In genomic region chr15:44663410-44664272, GRCh38 we compare ENCODE assay signal across 1 cellular context.
A peak's percentile ranks its signal among the peaks of the same experiment; 100 is the strongest.
TF ChIP-seq lines count a peak whose summit lies in the region.

A gene with protein sequence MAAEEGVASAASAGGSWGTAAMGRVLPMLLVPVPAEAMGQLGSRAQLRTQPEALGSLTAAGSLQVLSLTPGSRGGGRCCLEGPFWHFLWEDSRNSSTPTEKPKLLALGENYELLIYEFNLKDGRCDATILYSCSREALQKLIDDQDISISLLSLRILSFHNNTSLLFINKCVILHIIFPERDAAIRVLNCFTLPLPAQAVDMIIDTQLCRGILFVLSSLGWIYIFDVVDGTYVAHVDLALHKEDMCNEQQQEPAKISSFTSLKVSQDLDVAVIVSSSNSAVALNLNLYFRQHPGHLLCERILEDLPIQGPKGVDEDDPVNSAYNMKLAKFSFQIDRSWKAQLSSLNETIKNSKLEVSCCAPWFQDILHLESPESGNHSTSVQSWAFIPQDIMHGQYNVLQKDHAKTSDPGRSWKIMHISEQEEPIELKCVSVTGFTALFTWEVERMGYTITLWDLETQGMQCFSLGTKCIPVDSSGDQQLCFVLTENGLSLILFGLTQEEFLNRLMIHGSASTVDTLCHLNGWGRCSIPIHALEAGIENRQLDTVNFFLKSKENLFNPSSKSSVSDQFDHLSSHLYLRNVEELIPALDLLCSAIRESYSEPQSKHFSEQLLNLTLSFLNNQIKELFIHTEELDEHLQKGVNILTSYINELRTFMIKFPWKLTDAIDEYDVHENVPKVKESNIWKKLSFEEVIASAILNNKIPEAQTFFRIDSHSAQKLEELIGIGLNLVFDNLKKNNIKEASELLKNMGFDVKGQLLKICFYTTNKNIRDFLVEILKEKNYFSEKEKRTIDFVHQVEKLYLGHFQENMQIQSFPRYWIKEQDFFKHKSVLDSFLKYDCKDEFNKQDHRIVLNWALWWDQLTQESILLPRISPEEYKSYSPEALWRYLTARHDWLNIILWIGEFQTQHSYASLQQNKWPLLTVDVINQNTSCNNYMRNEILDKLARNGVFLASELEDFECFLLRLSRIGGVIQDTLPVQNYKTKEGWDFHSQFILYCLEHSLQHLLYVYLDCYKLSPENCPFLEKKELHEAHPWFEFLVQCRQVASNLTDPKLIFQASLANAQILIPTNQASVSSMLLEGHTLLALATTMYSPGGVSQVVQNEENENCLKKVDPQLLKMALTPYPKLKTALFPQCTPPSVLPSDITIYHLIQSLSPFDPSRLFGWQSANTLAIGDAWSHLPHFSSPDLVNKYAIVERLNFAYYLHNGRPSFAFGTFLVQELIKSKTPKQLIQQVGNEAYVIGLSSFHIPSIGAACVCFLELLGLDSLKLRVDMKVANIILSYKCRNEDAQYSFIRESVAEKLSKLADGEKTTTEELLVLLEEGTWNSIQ (N-terminal part only) (minus strand): TSS chr15:44663662. CDS start chr15:44663647, 15 bp downstream.

TF ChIP-seq in HEK293, 187 proteins besides CTCF, POLR2A, EP300 and RAD21 (continued from another document and continues in another):
- TF ChIP-seq ZNF692 (tag by site-specific recombination; IDR thresholded peaks at IDR 0.05) (0 out of 2 replicates have a peak, but pooled peaks have one; percentile 55), ZBTB48 (tag by site-specific recombination; IDR thresholded peaks at IDR 0.05) (peak; percentile 33; the same call in 1 of the 2 replicates), ZNF19 (tag by site-specific recombination; IDR thresholded peaks at IDR 0.05; ENCODE audit: low read depth) (no peak), YY2 (tag by site-specific recombination; IDR thresholded peaks at IDR 0.05) (peak; percentile 74), ZNF600 (tag by site-specific recombination; IDR thresholded peaks at IDR 0.05) (peak; percentile 92), ZNF544 (tag by site-specific recombination; IDR thresholded peaks at IDR 0.05) (no peak), SP7 (tag by site-specific recombination; IDR thresholded peaks at IDR 0.05) (peak; percentile 54), ZNF146 (tag by site-specific recombination; IDR thresholded peaks at IDR 0.05) (0 out of 2 replicates have a peak, but pooled peaks have one; percentile 15), ZBTB1 (tag by site-specific recombination; IDR thresholded peaks at IDR 0.05) (no peak), ZNF324 (tag by site-specific recombination; IDR thresholded peaks at IDR 0.05) (peak; percentile 17; the same call in 1 of the 2 replicates), ZBTB17 (tag by site-specific recombination; IDR thresholded peaks at IDR 0.05) (peak; percentile 72; the same call in 1 of the 2 replicates), ZNF2 (tag by site-specific recombination; IDR thresholded peaks at IDR 0.05) (0 out of 2 replicates have a peak, but pooled peaks have one; percentile 32), BCL11A (tag by site-specific recombination; IDR thresholded peaks at IDR 0.05; ENCODE audit: low read depth) (peak; percentile 94; the same call in 1 of the 2 replicates), ZNF654 (tag by site-specific recombination; IDR thresholded peaks at IDR 0.05; ENCODE audit: low read depth) (peak; percentile 76), ZNF423 (tag by site-specific recombination; IDR thresholded peaks at IDR 0.05) (no peak; the same call in 1 of the 2 replicates), ZNF140 (tag by site-specific recombination; IDR thresholded peaks at IDR 0.05) (no peak), PATZ1 (tag by site-specific recombination; IDR thresholded peaks at IDR 0.05) (peak; percentile 61), ZNF585B (tag by site-specific recombination; IDR thresholded peaks at IDR 0.05) (no peak), ZNF561 (tag by site-specific recombination; IDR thresholded peaks at IDR 0.05; ENCODE audit: borderline replicate concordance) (peak; percentile 29; the same call in 1 of the 2 replicates), ZNF660 (tag by site-specific recombination; IDR thresholded peaks at IDR 0.05) (0 out of 2 replicates have a peak, but pooled peaks have one; percentile 37), ZNF354C (tag by site-specific recombination; IDR thresholded peaks at IDR 0.05; ENCODE audit: borderline replicate concordance, low read depth) (no peak), ZBTB8A (tag by site-specific recombination; IDR thresholded peaks at IDR 0.05) (peak; percentile 19; the same call in 1 of the 2 replicates)
- TF ChIP-seq, protein P1, sequence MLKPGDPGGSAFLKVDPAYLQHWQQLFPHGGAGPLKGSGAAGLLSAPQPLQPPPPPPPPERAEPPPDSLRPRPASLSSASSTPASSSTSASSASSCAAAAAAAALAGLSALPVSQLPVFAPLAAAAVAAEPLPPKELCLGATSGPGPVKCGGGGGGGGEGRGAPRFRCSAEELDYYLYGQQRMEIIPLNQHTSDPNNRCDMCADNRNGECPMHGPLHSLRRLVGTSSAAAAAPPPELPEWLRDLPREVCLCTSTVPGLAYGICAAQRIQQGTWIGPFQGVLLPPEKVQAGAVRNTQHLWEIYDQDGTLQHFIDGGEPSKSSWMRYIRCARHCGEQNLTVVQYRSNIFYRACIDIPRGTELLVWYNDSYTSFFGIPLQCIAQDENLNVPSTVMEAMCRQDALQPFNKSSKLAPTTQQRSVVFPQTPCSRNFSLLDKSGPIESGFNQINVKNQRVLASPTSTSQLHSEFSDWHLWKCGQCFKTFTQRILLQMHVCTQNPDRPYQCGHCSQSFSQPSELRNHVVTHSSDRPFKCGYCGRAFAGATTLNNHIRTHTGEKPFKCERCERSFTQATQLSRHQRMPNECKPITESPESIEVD (tag by site-specific recombination; IDR thresholded peaks at IDR 0.05): no peak
- TF ChIP-seq, protein P2, sequence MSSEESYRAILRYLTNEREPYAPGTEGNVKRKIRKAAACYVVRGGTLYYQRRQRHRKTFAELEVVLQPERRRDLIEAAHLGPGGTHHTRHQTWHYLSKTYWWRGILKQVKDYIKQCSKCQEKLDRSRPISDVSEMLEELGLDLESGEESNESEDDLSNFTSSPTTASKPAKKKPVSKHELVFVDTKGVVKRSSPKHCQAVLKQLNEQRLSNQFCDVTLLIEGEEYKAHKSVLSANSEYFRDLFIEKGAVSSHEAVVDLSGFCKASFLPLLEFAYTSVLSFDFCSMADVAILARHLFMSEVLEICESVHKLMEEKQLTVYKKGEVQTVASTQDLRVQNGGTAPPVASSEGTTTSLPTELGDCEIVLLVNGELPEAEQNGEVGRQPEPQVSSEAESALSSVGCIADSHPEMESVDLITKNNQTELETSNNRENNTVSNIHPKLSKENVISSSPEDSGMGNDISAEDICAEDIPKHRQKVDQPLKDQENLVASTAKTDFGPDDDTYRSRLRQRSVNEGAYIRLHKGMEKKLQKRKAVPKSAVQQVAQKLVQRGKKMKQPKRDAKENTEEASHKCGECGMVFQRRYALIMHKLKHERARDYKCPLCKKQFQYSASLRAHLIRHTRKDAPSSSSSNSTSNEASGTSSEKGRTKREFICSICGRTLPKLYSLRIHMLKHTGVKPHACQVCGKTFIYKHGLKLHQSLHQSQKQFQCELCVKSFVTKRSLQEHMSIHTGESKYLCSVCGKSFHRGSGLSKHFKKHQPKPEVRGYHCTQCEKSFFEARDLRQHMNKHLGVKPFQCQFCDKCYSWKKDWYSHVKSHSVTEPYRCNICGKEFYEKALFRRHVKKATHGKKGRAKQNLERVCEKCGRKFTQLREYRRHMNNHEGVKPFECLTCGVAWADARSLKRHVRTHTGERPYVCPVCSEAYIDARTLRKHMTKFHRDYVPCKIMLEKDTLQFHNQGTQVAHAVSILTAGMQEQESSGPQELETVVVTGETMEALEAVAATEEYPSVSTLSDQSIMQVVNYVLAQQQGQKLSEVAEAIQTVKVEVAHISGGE (tag by site-specific recombination; conservative IDR thresholded peaks at IDR 0.05; ENCODE audit: low read depth): peak; percentile 96
- TF ChIP-seq, protein P3, sequence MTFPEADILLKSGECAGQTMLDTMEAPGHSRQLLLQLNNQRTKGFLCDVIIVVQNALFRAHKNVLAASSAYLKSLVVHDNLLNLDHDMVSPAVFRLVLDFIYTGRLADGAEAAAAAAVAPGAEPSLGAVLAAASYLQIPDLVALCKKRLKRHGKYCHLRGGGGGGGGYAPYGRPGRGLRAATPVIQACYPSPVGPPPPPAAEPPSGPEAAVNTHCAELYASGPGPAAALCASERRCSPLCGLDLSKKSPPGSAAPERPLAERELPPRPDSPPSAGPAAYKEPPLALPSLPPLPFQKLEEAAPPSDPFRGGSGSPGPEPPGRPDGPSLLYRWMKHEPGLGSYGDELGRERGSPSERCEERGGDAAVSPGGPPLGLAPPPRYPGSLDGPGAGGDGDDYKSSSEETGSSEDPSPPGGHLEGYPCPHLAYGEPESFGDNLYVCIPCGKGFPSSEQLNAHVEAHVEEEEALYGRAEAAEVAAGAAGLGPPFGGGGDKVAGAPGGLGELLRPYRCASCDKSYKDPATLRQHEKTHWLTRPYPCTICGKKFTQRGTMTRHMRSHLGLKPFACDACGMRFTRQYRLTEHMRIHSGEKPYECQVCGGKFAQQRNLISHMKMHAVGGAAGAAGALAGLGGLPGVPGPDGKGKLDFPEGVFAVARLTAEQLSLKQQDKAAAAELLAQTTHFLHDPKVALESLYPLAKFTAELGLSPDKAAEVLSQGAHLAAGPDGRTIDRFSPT (tag by site-specific recombination; IDR thresholded peaks at IDR 0.05): 0 out of 2 replicates have a peak, but pooled peaks have one; percentile 31
- TF ChIP-seq, protein P4, sequence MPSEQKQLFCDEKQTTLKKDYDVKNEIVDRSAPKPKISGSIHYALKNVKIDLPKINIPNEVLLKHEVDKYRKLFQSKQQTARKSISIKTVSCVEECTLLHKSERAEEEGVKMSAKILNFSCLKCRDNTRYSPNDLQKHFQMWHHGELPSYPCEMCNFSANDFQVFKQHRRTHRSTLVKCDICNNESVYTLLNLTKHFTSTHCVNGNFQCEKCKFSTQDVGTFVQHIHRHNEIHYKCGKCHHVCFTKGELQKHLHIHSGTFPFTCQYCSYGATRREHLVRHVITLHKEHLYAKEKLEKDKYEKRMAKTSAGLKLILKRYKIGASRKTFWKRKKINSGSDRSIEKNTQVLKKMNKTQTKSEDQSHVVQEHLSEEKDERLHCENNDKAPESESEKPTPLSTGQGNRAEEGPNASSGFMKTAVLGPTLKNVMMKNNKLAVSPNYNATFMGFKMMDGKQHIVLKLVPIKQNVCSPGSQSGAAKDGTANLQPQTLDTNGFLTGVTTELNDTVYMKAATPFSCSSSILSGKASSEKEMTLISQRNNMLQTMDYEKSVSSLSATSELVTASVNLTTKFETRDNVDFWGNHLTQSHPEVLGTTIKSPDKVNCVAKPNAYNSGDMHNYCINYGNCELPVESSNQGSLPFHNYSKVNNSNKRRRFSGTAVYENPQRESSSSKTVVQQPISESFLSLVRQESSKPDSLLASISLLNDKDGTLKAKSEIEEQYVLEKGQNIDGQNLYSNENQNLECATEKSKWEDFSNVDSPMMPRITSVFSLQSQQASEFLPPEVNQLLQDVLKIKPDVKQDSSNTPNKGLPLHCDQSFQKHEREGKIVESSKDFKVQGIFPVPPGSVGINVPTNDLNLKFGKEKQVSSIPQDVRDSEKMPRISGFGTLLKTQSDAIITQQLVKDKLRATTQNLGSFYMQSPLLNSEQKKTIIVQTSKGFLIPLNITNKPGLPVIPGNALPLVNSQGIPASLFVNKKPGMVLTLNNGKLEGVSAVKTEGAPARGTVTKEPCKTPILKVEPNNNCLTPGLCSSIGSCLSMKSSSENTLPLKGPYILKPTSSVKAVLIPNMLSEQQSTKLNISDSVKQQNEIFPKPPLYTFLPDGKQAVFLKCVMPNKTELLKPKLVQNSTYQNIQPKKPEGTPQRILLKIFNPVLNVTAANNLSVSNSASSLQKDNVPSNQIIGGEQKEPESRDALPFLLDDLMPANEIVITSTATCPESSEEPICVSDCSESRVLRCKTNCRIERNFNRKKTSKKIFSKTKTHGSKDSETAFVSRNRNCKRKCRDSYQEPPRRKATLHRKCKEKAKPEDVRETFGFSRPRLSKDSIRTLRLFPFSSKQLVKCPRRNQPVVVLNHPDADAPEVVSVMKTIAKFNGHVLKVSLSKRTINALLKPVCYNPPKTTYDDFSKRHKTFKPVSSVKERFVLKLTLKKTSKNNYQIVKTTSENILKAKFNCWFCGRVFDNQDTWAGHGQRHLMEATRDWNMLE (tag by site-specific recombination; conservative IDR thresholded peaks at IDR 0.05; ENCODE audit: low read depth): peak; percentile 77
- TF ChIP-seq, protein P5, sequence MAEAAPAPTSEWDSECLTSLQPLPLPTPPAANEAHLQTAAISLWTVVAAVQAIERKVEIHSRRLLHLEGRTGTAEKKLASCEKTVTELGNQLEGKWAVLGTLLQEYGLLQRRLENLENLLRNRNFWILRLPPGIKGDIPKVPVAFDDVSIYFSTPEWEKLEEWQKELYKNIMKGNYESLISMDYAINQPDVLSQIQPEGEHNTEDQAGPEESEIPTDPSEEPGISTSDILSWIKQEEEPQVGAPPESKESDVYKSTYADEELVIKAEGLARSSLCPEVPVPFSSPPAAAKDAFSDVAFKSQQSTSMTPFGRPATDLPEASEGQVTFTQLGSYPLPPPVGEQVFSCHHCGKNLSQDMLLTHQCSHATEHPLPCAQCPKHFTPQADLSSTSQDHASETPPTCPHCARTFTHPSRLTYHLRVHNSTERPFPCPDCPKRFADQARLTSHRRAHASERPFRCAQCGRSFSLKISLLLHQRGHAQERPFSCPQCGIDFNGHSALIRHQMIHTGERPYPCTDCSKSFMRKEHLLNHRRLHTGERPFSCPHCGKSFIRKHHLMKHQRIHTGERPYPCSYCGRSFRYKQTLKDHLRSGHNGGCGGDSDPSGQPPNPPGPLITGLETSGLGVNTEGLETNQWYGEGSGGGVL (tag by site-specific recombination; IDR thresholded peaks at IDR 0.05): peak; percentile 50; the same call in 1 of the 2 replicates
